9 cellular contexts compared by ENCODE assay signal in genomic region chr12:50621435-50622304, GRCh38.
A peak's percentile ranks its signal among the peaks of the same experiment; 100 is the strongest.
DNase-seq lines count a peak whose midpoint lies in the region; ATAC-seq and TF ChIP-seq lines count a peak whose summit lies in the region.
"Had no signal": no experiment of that assay in that cellular context is flagged by ENCODE, and none has a peak within 500 bp of the region (broad histone marks: within the 10 kb centered on the region; RNA-seq: fewer than 3 reads in every experiment).

No MANE protein-coding gene starts in this region.

- TF ChIP-seq EP300 in ovary (IDR thresholded peaks at IDR 0.05), result no peak

- peaks cover 59% of the 10 kb centered on the region for H3K4me1 Mint-ChIP-seq in GM23338
- H3K4me1 Mint-ChIP-seq in endothelial cell (ENCODE audit: unreplicated experiment), result peaks cover 61% of the 10 kb centered on the region

- H3K79me1 ChIP-seq in trophoblast cell (ENCODE audit: low read length), result peaks cover 39% of the 10 kb centered on the region

- H3K27me3 ChIP-seq in GM23338 (ENCODE audit: insufficient read depth), result no peaks in the 10 kb centered on the region
- no peaks in the 10 kb centered on the region for H3K27me3 ChIP-seq in PC-9 (ENCODE audit: insufficient read depth, low read depth)
- no peaks in the 10 kb centered on the region for H3K27me3 ChIP-seq in trophoblast cell (ENCODE audit: insufficient read depth, low read length)
- no peaks in the 10 kb centered on the region for H3K27me3 ChIP-seq in ovary

- H3K9me2 ChIP-seq in GM23338 (ENCODE audit: insufficient read depth) (no peaks in the 10 kb centered on the region), PC-9 (ENCODE audit: insufficient read depth) (no peaks in the 10 kb centered on the region)

- H2AK5ac ChIP-seq in trophoblast cell (ENCODE audit: low read length), result peak overlapping the region; percentile 1

- ATAC-seq in GM23338 (peak; percentile 20; the same call in 2 of the 3 replicates), GM19463 (IDR thresholded peaks at IDR 0.05; ENCODE audit: unreplicated experiment) (no peak), GM21723 (IDR thresholded peaks at IDR 0.05; ENCODE audit: unreplicated experiment) (no peak)

- no TSS peak for BruUV-seq in PC-9 (replicated peaks; lab: Mats Ljungman, UMichigan)

- CTCF ChIA-PET in PC-9 (lab: Charles Lee), result interaction anchor here (1.2 kb wide), 1 partner anchor 117 kb away, joined by 4 read pairs; the partner anchor contains the start of gene DIP2B

- H3K27ac Mint-ChIP-seq in GM23338 (peak overlapping the region; percentile 93), endothelial cell (ENCODE audit: unreplicated experiment) (peak overlapping the region; percentile 89)

- H4K8ac ChIP-seq in trophoblast cell (ENCODE audit: low read depth, low read length), result peak overlapping the region; percentile 55

- no peak overlapping the region for H3K23ac ChIP-seq in trophoblast cell (ENCODE audit: low read length)

- no peak overlapping the region for H3K9ac ChIP-seq in trophoblast cell (ENCODE audit: low read length)

- H3K4me3 ChIP-seq in GM23338, result peak overlapping the region; percentile 26
- H3K4me3 ChIP-seq in PC-9, result no peak overlapping the region
- H3K4me3 ChIP-seq in trophoblast cell (ENCODE audit: low read depth, low read length), result no peak overlapping the region
- no peak overlapping the region for H3K4me3 ChIP-seq in ovary

- H2BK120ac ChIP-seq in trophoblast cell (ENCODE audit: insufficient read depth, low read length, poor library complexity), result peak overlapping the region; percentile 76

- POLR2A ChIA-PET in PC-9 (lab: Charles Lee; ENCODE audit: unreplicated experiment), result interaction anchor here (0.6 to 1.2 kb wide), 3 partner anchors 115 to 596 kb away, joined by 4 to 5 read pairs (median 4); partner anchors contain the start of gene POU6F1

- H3F3A ChIP-seq in GM23338 (replicated peaks; ENCODE audit: low read depth) (no peaks in the 10 kb centered on the region; the same call in 1 of the 2 replicates), PC-9 (ENCODE audit: insufficient read depth, low read depth) (peaks cover 35% of the 10 kb centered on the region)

- H3K4ac ChIP-seq in trophoblast cell (ENCODE audit: low read depth, low read length), result peak overlapping the region; percentile 24

- H3K18ac ChIP-seq in trophoblast cell (ENCODE audit: low read length), result peak overlapping the region; percentile 81

- H4K91ac ChIP-seq in trophoblast cell (ENCODE audit: low read depth, low read length), result peak overlapping the region; percentile 71

- H4K12ac ChIP-seq in trophoblast cell (ENCODE audit: low read depth, low read length), result no peak overlapping the region

- H4K20me1 ChIP-seq in GM23338 (replicated peaks; ENCODE audit: insufficient read depth) (no peaks in the 10 kb centered on the region), PC-9 (ENCODE audit: insufficient read depth) (no peaks in the 10 kb centered on the region)

- TF ChIP-seq CTCF in GM23338 (conservative IDR thresholded peaks at IDR 0.05; ENCODE audit: low read depth in 2 of 2) (no peak), PC-9 (conservative IDR thresholded peaks at IDR 0.05) (no peak), endothelial cell (IDR thresholded peaks at IDR 0.05; ENCODE audit: unreplicated experiment) (no peak), ovary (IDR thresholded peaks at IDR 0.05) (no peak)

- no peak overlapping the region for H2AFZ ChIP-seq in GM23338
- H2AFZ ChIP-seq in PC-9, result no peak overlapping the region
- no peak overlapping the region for H2AFZ ChIP-seq in trophoblast cell (ENCODE audit: insufficient read depth, low read length, poor library complexity)

- no peak for TF ChIP-seq POLR2A in ovary (IDR thresholded peaks at IDR 0.05)

- peaks cover 45% of the 10 kb centered on the region for H3K4me1 ChIP-seq in GM23338 (ENCODE audit: insufficient read depth)
- peaks cover 53% of the 10 kb centered on the region for H3K4me1 ChIP-seq in PC-9 (replicated peaks; ENCODE audit: insufficient read depth)
- H3K4me1 ChIP-seq in trophoblast cell (ENCODE audit: control insufficient read depth in 1 of 2, insufficient read depth in 2 of 2, low read length in 2 of 2), result peaks cover 20 to 35% of the 10 kb centered on the region in 2 experiments
- peaks cover 8% of the 10 kb centered on the region for H3K4me1 ChIP-seq in ovary (ENCODE audit: insufficient read depth)

- H3K9me3 Mint-ChIP-seq in GM23338, result no peaks in the 10 kb centered on the region
- no peaks in the 10 kb centered on the region for H3K9me3 Mint-ChIP-seq in endothelial cell (ENCODE audit: unreplicated experiment)

- peak overlapping the region; percentile 50 for H3K14ac ChIP-seq in trophoblast cell (ENCODE audit: low read length)

- H2BK12ac ChIP-seq in trophoblast cell (ENCODE audit: low read length), result peak overlapping the region; percentile 70

- H3K79me2 ChIP-seq in GM23338 (replicated peaks; ENCODE audit: insufficient read depth) (peaks cover 66% of the 10 kb centered on the region), PC-9 (ENCODE audit: low read depth) (peaks cover 62% of the 10 kb centered on the region), trophoblast cell (ENCODE audit: control insufficient read depth, insufficient read depth, low read length, poor library complexity) (peaks cover 13% of the 10 kb centered on the region)

- H3K36me3 Mint-ChIP-seq in GM23338 (ENCODE audit: low read depth) (no peaks in the 10 kb centered on the region), endothelial cell (ENCODE audit: low read depth, unreplicated experiment) (peaks cover 2% of the 10 kb centered on the region)

- H3K4me3 Mint-ChIP-seq in GM23338 (peak overlapping the region; percentile 29; the same call in 2 of the 3 replicates), endothelial cell (ENCODE audit: unreplicated experiment) (peak overlapping the region; percentile 19)

- intact Hi-C loops in PC-9 (cut with micrococcal nuclease; ENCODE audit: unreplicated experiment) (loop anchor here (2.0 kb wide), 1 partner anchor 17 kb away; no protein-coding TSS in a partner anchor), ovary (cut with DNase I) (no loop called here)

- H3K4me2 ChIP-seq in GM23338 (peak overlapping the region; percentile 56), PC-9 (no peak overlapping the region), trophoblast cell (ENCODE audit: low read length) (no peak overlapping the region)

- H3K9me3 ChIP-seq in PC-9 (ENCODE audit: insufficient read depth, low read depth), result no peaks in the 10 kb centered on the region
- H3K9me3 ChIP-seq in trophoblast cell (ENCODE audit: insufficient read depth, low read depth, low read length), result no peaks in the 10 kb centered on the region
- H3K9me3 ChIP-seq in ovary, result no peaks in the 10 kb centered on the region

- DNase-seq in GM23338 (ENCODE audit: low spot score) (peak; percentile 51), PC-9 (no peak), endothelial cell (ENCODE audit: low spot score) (no peak), trophoblast cell (no peak), NCI-H1105 (lab: John Stamatoyannopoulos, UW) (no peak), ovary (no peak)
- DNase-seq: H7 had no signal

- no CpG with 5 or more reads among the region's 8 CpGs for WGBS in trophoblast cell (ENCODE audit: extremely low coverage, insufficient coverage, insufficient read length)
- 59 to 66% (median 65%) methylated on average over 8 of the region's 8 CpGs for WGBS in ovary, 3 donors

- H3K27me3 Mint-ChIP-seq in GM23338 (ENCODE audit: insufficient read depth, low read depth, poor library complexity) (peaks cover 1% of the 10 kb centered on the region), endothelial cell (ENCODE audit: unreplicated experiment) (peaks cover 2% of the 10 kb centered on the region)

- peak overlapping the region; percentile 86 for H3K27ac ChIP-seq in GM23338 (ENCODE audit: low read depth)
- H3K27ac ChIP-seq in PC-9, result peak overlapping the region; percentile 93
- H3K27ac ChIP-seq in trophoblast cell (ENCODE audit: low read depth, low read length), result peak overlapping the region; percentile 94
- H3K27ac ChIP-seq in ovary, result no peak overlapping the region

- H3K36me3 ChIP-seq in GM23338 (ENCODE audit: insufficient read depth) (no peaks in the 10 kb centered on the region), PC-9 (ENCODE audit: low read depth) (no peaks in the 10 kb centered on the region), trophoblast cell (ENCODE audit: control insufficient read depth in 1 of 2, insufficient read depth in 2 of 2, low read length in 2 of 2) (no peaks in the 10 kb centered on the region), ovary (no peaks in the 10 kb centered on the region)

- H2BK5ac ChIP-seq in trophoblast cell (ENCODE audit: low read depth, low read length, poor library complexity), result peak overlapping the region; percentile 67

TF ChIP-seq in GM23338, 12 proteins besides CTCF, POLR2A, EP300 and RAD21 (continues in another document):
- no peak for TF ChIP-seq ETS1 (IDR thresholded peaks at IDR 0.05)

Comparison
In these comparisons a context has a peak if more than half of its experiments do, and no peak if none do; other contexts are left out.
1. H3K27ac ChIP-seq: peak in GM23338 (single experiment), PC-9 (single experiment) and trophoblast cell (single experiment); none in ovary (0 of 2).